ENCODE assay signal across 29 cellular contexts in genomic region chr4:14708574-14708973, GRCh38.
"Had no signal": no experiment of that assay in that cellular context is flagged by ENCODE, and none has a peak within 500 bp of the region (broad histone marks: within the 10 kb centered on the region; RNA-seq: fewer than 3 reads in every experiment).

No MANE protein-coding gene starts in this region.

- H3K4me1 ChIP-seq: adrenal gland, body of pancreas, colonic mucosa, gastrocnemius medialis had no signal

- H3K9me3 ChIP-seq: adrenal gland, body of pancreas, colonic mucosa, gastrocnemius medialis had no signal

- ATAC-seq: activated CD4-positive, alpha-beta T cell treated with anti-CD3 and anti-CD28 coated beads for 36 hours; activated CD8-positive, alpha-beta memory T cell treated with anti-CD3 and anti-CD28 coated beads, Interleukin-2, amount 10 ng/mL, durations not matched to agents 7 days and 5 days; activated CD8-positive, alpha-beta T cell treated with anti-CD3 and anti-CD28 coated beads, Interleukin-2, amount 10 ng/mL, durations not matched to agents 7 days and 5 days; activated naive CD8-positive, alpha-beta T cell treated with anti-CD3 and anti-CD28 coated beads, Interleukin-2, amount 50 U/mL, for 24 hours; body of pancreas; esophagus mucosa; gastrocnemius medialis; T-helper 17 cell had no signal

- H3K27ac ChIP-seq: adrenal gland, body of pancreas, colonic mucosa, gastrocnemius medialis, WERI-Rb-1 had no signal

- H3K4me3 ChIP-seq: adrenal gland, body of pancreas, colonic mucosa, gastrocnemius medialis had no signal

- H3K36me3 ChIP-seq: adrenal gland, colonic mucosa, gastrocnemius medialis, WERI-Rb-1 had no signal

- H3K27me3 ChIP-seq: adrenal gland, body of pancreas, colonic mucosa, gastrocnemius medialis had no signal

- DNase-seq: activated CD4-positive, alpha-beta memory T cell treated with anti-CD3 and anti-CD28 coated beads for 36 hours; activated CD4-positive, alpha-beta T cell treated with anti-CD3 and anti-CD28 coated beads for 36 hours; activated CD4-positive, alpha-beta T cell treated with anti-CD3 and anti-CD28 coated beads, Interleukin-2, amount 10 ng/mL, durations not matched to agents 24 days and 14 days; activated CD4-positive, CD25-positive, alpha-beta regulatory T cell; activated CD4-positive, CD25-positive, alpha-beta regulatory T cell treated with anti-CD3 and anti-CD28 coated beads, Interleukin-2, amount 50 U/mL, for 72 hours; activated CD8-positive, alpha-beta memory T cell treated with anti-CD3 and anti-CD28 coated beads, Interleukin-2, amount 10 ng/mL, durations not matched to agents 7 days and 5 days; activated CD8-positive, alpha-beta memory T cell treated with anti-CD3 and anti-CD28 coated beads, Interleukin-2, amount 50 U/mL, for 4 hours; activated CD8-positive, alpha-beta T cell treated with anti-CD3 and anti-CD28 coated beads, Interleukin-2, amount 10 ng/mL, durations not matched to agents 7 days and 5 days; activated effector memory CD4-positive, alpha-beta T cell treated with anti-CD3 and anti-CD28 coated beads, Interleukin-2, amount 50 U/mL, for 16 hours; activated naive CD4-positive, alpha-beta T cell treated with anti-CD3 and anti-CD28 coated beads for 36 hours; activated naive CD8-positive, alpha-beta T cell treated with anti-CD3 and anti-CD28 coated beads for 36 hours; activated naive CD8-positive, alpha-beta T cell treated with anti-CD3 and anti-CD28 coated beads, Interleukin-2, amount 50 U/mL, for 24 hours; activated T-cell treated with anti-CD3 and anti-CD28 coated beads, Interleukin-2, amount 50 U/mL, for 1 hour; activated T-cell treated with anti-CD3 and anti-CD28 coated beads, Interleukin-2, amount 50 U/mL, for 48 hours; adrenal gland; amygdala; aorta; body of pancreas; central memory CD4-positive, alpha-beta T cell; cerebellar nuclear complex; colonic mucosa; effector CD8-positive, alpha-beta T cell; foreskin fibroblast; gastrocnemius medialis; T-helper 1 cell; T-helper 17 cell; T1000; WERI-Rb-1 had no signal
